ENCODE assay signal across 22 cellular contexts in the genomic region with DNA sequence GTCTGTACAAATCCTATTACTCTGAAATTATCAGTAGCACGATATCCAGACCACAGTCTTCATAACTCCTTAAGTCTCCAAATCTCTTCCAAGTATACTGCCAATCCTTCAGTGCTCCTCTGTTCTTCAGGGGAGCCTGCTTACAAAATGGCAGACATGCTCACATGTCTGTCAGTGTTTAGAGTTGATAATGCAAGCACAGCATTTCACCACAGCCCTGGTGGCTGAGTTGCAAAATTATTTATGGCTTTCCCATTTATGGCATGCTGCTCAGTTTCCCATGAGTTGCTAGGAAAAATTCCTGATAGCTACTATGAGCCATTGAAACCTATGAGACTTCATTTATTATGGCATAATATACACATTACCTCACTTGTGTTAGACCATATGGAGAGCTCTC.
"Had no signal": no experiment of that assay in that cellular context is flagged by ENCODE, and none has a peak within 500 bp of the region (broad histone marks: within the 10 kb centered on the region; RNA-seq: fewer than 3 reads in every experiment).

No MANE protein-coding gene starts in this region.

- H3K36me3 ChIP-seq: ascending aorta, breast epithelium, gastroesophageal sphincter, heart left ventricle, right lobe of liver, tibial artery had no signal

- H3K27ac ChIP-seq: ascending aorta, breast epithelium, epithelial cell of prostate, gastroesophageal sphincter, heart left ventricle, parathyroid adenoma, right lobe of liver, skin epidermis, tibial artery had no signal

- H3K9me3 ChIP-seq: ascending aorta, gastroesophageal sphincter, right lobe of liver, tibial artery had no signal

- H3K4me1 ChIP-seq: breast epithelium, heart left ventricle, parathyroid adenoma, tibial artery had no signal

- H3K4me3 ChIP-seq: ascending aorta, breast epithelium, gastroesophageal sphincter, heart left ventricle, right lobe of liver, skin epidermis, tibial artery had no signal

- H3K27me3 ChIP-seq: ascending aorta, breast epithelium, gastroesophageal sphincter, heart left ventricle, right lobe of liver, tibial artery had no signal

- DNase-seq: activated CD4-positive, alpha-beta T cell treated with anti-CD3 and anti-CD28 coated beads for 1 hour; activated gamma-delta T cell treated with Interleukin-2 at 50 U/mL for 16 hours; activated T-cell treated with anti-CD3 and anti-CD28 coated beads, Interleukin-2, amount 50 U/mL, for 1 hour; cerebellar nuclear complex; cortex of kidney; heart left ventricle; islet precursor cell; left cardiac atrium; nephron progenitor cell; right lobe of liver; stimulated activated CD4-positive, alpha-beta T cell treated with anti-CD3 and anti-CD28 coated beads, Interleukin-1b, Interleukin-23, amount 100 ng/mL, for 48 hours; stimulated activated naive CD8-positive, alpha-beta T cell treated with anti-CD3 and anti-CD28 coated beads, Interleukin-15, amount 100 ng/mL, for 72 hours; T-cell; tibial artery had no signal

- FAIRE-seq: TTC549 had no signal

- ATAC-seq: activated naive CD4-positive, alpha-beta T cell treated with anti-CD3 and anti-CD28 coated beads, Interleukin-2, amount 50 U/mL, for 72 hours; gastroesophageal sphincter; heart left ventricle; left cardiac atrium; right lobe of liver; stimulated activated naive CD8-positive, alpha-beta T cell treated with anti-CD3 and anti-CD28 coated beads, Interleukin-15, amount 100 ng/mL, for 72 hours; T-cell had no signal
